In the genomic region with DNA sequence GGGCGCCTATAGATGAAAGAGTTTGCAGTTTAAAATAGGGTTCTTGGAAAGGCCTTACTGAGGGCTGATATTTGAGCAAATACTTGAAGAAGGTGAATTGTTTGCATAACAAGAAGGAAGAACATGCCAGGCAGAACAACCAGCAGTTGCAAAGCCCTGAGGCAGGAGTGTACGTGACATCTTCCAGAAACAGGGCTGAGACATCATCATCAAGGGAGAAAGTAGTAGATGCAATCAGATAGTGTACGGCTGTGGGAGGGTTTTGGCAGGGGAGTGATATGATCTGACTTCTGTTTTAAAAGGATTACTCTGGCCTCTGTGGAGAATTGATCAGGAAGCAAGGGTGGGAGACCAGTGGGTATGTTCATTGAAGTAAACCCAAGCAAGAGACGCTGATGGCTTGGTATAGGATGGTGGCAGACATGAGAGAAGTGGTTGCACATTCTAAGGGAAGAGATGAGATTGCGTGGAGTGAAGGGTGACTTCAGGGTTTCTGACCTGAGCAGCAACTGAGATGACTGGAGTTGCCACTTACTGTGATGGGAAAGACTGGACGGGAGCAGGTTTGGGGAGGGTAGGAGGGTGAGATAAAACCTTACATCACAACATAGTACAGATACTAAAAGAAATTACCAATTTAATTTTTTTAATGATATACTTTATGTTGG, we compare ENCODE assay signal across 1 cellular context.
TF ChIP-seq lines count a peak whose summit lies in the region.

No MANE protein-coding gene starts in this region.

TF ChIP-seq in K562, 482 proteins besides CTCF, POLR2A, EP300 and RAD21 (continued from another document):
- TF ChIP-seq, protein P1, sequence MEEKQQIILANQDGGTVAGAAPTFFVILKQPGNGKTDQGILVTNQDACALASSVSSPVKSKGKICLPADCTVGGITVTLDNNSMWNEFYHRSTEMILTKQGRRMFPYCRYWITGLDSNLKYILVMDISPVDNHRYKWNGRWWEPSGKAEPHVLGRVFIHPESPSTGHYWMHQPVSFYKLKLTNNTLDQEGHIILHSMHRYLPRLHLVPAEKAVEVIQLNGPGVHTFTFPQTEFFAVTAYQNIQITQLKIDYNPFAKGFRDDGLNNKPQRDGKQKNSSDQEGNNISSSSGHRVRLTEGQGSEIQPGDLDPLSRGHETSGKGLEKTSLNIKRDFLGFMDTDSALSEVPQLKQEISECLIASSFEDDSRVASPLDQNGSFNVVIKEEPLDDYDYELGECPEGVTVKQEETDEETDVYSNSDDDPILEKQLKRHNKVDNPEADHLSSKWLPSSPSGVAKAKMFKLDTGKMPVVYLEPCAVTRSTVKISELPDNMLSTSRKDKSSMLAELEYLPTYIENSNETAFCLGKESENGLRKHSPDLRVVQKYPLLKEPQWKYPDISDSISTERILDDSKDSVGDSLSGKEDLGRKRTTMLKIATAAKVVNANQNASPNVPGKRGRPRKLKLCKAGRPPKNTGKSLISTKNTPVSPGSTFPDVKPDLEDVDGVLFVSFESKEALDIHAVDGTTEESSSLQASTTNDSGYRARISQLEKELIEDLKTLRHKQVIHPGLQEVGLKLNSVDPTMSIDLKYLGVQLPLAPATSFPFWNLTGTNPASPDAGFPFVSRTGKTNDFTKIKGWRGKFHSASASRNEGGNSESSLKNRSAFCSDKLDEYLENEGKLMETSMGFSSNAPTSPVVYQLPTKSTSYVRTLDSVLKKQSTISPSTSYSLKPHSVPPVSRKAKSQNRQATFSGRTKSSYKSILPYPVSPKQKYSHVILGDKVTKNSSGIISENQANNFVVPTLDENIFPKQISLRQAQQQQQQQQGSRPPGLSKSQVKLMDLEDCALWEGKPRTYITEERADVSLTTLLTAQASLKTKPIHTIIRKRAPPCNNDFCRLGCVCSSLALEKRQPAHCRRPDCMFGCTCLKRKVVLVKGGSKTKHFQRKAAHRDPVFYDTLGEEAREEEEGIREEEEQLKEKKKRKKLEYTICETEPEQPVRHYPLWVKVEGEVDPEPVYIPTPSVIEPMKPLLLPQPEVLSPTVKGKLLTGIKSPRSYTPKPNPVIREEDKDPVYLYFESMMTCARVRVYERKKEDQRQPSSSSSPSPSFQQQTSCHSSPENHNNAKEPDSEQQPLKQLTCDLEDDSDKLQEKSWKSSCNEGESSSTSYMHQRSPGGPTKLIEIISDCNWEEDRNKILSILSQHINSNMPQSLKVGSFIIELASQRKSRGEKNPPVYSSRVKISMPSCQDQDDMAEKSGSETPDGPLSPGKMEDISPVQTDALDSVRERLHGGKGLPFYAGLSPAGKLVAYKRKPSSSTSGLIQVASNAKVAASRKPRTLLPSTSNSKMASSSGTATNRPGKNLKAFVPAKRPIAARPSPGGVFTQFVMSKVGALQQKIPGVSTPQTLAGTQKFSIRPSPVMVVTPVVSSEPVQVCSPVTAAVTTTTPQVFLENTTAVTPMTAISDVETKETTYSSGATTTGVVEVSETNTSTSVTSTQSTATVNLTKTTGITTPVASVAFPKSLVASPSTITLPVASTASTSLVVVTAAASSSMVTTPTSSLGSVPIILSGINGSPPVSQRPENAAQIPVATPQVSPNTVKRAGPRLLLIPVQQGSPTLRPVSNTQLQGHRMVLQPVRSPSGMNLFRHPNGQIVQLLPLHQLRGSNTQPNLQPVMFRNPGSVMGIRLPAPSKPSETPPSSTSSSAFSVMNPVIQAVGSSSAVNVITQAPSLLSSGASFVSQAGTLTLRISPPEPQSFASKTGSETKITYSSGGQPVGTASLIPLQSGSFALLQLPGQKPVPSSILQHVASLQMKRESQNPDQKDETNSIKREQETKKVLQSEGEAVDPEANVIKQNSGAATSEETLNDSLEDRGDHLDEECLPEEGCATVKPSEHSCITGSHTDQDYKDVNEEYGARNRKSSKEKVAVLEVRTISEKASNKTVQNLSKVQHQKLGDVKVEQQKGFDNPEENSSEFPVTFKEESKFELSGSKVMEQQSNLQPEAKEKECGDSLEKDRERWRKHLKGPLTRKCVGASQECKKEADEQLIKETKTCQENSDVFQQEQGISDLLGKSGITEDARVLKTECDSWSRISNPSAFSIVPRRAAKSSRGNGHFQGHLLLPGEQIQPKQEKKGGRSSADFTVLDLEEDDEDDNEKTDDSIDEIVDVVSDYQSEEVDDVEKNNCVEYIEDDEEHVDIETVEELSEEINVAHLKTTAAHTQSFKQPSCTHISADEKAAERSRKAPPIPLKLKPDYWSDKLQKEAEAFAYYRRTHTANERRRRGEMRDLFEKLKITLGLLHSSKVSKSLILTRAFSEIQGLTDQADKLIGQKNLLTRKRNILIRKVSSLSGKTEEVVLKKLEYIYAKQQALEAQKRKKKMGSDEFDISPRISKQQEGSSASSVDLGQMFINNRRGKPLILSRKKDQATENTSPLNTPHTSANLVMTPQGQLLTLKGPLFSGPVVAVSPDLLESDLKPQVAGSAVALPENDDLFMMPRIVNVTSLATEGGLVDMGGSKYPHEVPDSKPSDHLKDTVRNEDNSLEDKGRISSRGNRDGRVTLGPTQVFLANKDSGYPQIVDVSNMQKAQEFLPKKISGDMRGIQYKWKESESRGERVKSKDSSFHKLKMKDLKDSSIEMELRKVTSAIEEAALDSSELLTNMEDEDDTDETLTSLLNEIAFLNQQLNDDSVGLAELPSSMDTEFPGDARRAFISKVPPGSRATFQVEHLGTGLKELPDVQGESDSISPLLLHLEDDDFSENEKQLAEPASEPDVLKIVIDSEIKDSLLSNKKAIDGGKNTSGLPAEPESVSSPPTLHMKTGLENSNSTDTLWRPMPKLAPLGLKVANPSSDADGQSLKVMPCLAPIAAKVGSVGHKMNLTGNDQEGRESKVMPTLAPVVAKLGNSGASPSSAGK (IDR thresholded peaks at IDR 0.05) = no peak
- TF ChIP-seq FOSL1 (tag; conservative IDR thresholded peaks at IDR 0.05) = no peak
- TF ChIP-seq GTF2E2 (tag; IDR thresholded peaks at IDR 0.05) = no peak
- TF ChIP-seq LCOR (CRISPR knock-in tag; IDR thresholded peaks at IDR 0.05) = no peak
- TF ChIP-seq CREBBP (IDR thresholded peaks at IDR 0.05; ENCODE audit: low read depth, low read length) = no peak
- no peak for TF ChIP-seq CBX1 (IDR thresholded peaks at IDR 0.05; ENCODE audit: low read depth)
- TF ChIP-seq ZNF77 (CRISPR knock-in tag; IDR thresholded peaks at IDR 0.05) = no peak
